ENCODE assay signal across 11 cellular contexts in the genomic region with DNA sequence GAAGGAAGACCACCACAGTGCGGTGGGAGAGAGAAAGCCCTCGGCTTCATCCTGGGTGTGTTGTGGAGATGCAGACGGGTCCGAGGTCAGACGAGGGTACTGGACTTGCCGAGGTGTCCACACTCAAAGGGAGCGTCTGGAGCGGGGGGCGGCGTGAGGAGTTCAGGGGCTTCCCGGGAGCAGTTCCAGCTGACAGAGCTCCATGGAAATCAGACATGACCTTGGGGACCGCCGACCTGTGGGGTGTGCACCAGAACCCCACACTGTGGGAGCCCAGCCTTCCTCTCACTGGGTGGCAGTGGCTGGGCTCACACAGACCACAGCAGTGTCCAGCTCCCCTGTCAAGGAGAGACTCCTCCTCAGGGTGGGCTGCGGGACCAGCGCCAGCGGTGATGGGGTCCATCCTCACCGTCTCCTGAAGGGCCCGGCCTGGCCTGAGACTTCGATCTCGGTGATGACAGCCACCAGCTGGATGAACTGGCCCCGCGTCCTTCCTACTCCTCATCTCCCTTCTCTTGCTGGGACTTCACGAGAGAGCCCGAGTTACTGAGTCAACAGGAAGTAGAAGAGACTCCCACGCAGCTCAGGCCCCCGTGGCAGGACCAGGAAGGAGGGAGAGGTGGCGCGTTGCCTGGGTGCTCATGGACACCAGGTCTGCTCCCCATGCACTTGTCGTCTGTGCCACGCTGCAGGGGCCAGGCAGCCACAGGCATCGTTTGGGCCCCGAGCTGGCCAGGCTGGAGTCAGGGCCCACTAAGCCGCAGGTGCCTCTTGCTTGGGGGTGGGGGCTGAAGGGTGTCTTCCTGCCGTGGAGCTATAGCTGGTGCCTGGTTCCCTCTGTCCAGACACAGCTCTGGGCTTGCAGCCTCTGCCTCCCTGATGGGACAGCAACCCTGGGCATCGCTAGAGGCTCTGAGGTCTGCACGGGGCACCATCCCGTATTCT.
A peak's percentile ranks its signal among the peaks of the same experiment; 100 is the strongest.
DNase-seq lines count a peak whose midpoint lies in the region; ATAC-seq and TF ChIP-seq lines count a peak whose summit lies in the region.
"Had no signal": no experiment of that assay in that cellular context is flagged by ENCODE, and none has a peak within 500 bp of the region (broad histone marks: within the 10 kb centered on the region; RNA-seq: fewer than 3 reads in every experiment).

No MANE protein-coding gene starts in this region.

- in situ Hi-C loops in G401 (cut with HindIII; ENCODE audit: low sequenced_read_pairs) = no loop called here

- no peaks in the 10 kb centered on the region for H3K27me3 ChIP-seq in smooth muscle cell (ENCODE audit: low read depth)
- H3K27me3 ChIP-seq: breast epithelium had no signal

- intact Hi-C loops in left cardiac atrium (cut with DNase I) = no loop called here

- TF ChIP-seq CTCF in RWPE1 (conservative IDR thresholded peaks at IDR 0.05; ENCODE audit: low read depth) (no peak), smooth muscle cell (IDR thresholded peaks at IDR 0.05; ENCODE audit: borderline replicate concordance, insufficient read depth, poor library complexity, severe bottlenecking) (no peak)

- H3K4me2 ChIP-seq in smooth muscle cell = peak overlapping the region; percentile 36
- H3K4me2 ChIP-seq: SK-N-SH had no signal

- CTCF ChIA-PET in RWPE1 (lab: Yijun Ruan, JAX) = interaction anchor here (0.6 kb wide), 1 partner anchor 78 kb away, joined by 4 read pairs; no protein-coding TSS in a partner anchor

- H3K9ac ChIP-seq in smooth muscle cell (ENCODE audit: low read depth) = no peak overlapping the region
- H3K9ac ChIP-seq: SK-N-SH had no signal

- peaks cover 5% of the 10 kb centered on the region for H3K9me3 ChIP-seq in smooth muscle cell (replicated peaks; ENCODE audit: low read depth)

- no peak overlapping the region for H3K4me3 ChIP-seq in smooth muscle cell

- no peaks in the 10 kb centered on the region for H3K79me2 ChIP-seq in smooth muscle cell (ENCODE audit: low read depth)

- DNase-seq in SKM-1 treated with dmso at 0.1 percent for 144 hours (lab: John Stamatoyannopoulos, UW; ENCODE audit: unreplicated experiment) = peak; percentile 13
- no peak for DNase-seq in SKM-1 (lab: John Stamatoyannopoulos, UW; ENCODE audit: unreplicated experiment)
- DNase-seq in RWPE1 (ENCODE audit: low spot score) = no peak
- DNase-seq in left cardiac atrium = peak; percentile 45
- no peak for DNase-seq in smooth muscle cell (lab: John Stamatoyannopoulos, UW; ENCODE audit: unreplicated experiment)
- no peak for DNase-seq in SHP77 (lab: John Stamatoyannopoulos, UW)
- no peak for DNase-seq in G401 (ENCODE audit: low spot score)
- DNase-seq: SK-N-SH had no signal

- H2AFZ ChIP-seq in smooth muscle cell (ENCODE audit: low read depth) = no peak overlapping the region

- 82% methylated on average over 37 of the region's 37 CpGs for WGBS in smooth muscle cell (ENCODE audit: low lambda C conversion rate)

- H3K36me3 ChIP-seq in smooth muscle cell (ENCODE audit: low read depth) = no peaks in the 10 kb centered on the region
- H3K36me3 ChIP-seq: breast epithelium had no signal

- H3F3A ChIP-seq in smooth muscle cell (ENCODE audit: low read depth) = no peaks in the 10 kb centered on the region

- peak in 1 of 2 donors; percentile 29 for ATAC-seq in left cardiac atrium
- ATAC-seq in HG02885 (IDR thresholded peaks at IDR 0.05; ENCODE audit: poor library complexity, unreplicated experiment) = no peak
- ATAC-seq: left colon had no signal

- POLR2A ChIA-PET in RWPE1 (lab: Yijun Ruan, JAX; ENCODE audit: low non-redundant PET) = no interaction called here

- H3K27ac ChIP-seq in RWPE1 (peak overlapping the region; percentile 84), smooth muscle cell (ENCODE audit: low read depth) (no peak overlapping the region)

- H3K4me1 ChIP-seq in smooth muscle cell (ENCODE audit: low read depth) = peaks cover 5% of the 10 kb centered on the region

- no peaks in the 10 kb centered on the region for H4K20me1 ChIP-seq in smooth muscle cell (ENCODE audit: low read depth)

Comparison
In these comparisons a context has a peak if more than half of its experiments do, and no peak if none do; other contexts are left out.
1. DNase-seq: peak in SKM-1 treated with dmso at 0.1 percent for 144 hours (single experiment) and left cardiac atrium (single experiment); none in SKM-1 (single experiment), RWPE1 (single experiment), smooth muscle cell (single experiment), SHP77 (0 of 2) and G401 (single experiment).